ENCODE assay signal across 24 cellular contexts in genomic region chr1:85596531-85596930, GRCh38. TPM values are rescaled to one million over a fixed set of nuclear protein-coding genes. Genes with fewer than 3 reads are reported as not detected.
DNase-seq lines count a peak whose midpoint lies in the region; ATAC-seq and TF ChIP-seq lines count a peak whose summit lies in the region.
"Had no signal": no experiment of that assay in that cellular context is flagged by ENCODE, and none has a peak within 500 bp of the region (broad histone marks: within the 10 kb centered on the region; RNA-seq: fewer than 3 reads in every experiment).

No MANE protein-coding gene starts in this region.

- no peak overlapping the region for H3K23ac ChIP-seq in mesenchymal stem cell (ENCODE audit: low read length in 2 of 2)

- H2BK15ac ChIP-seq in mesenchymal stem cell (ENCODE audit: low read depth, poor library complexity, severe bottlenecking) = no peak overlapping the region

- H3K27me3 ChIP-seq in BLaER1 (no peaks in the 10 kb centered on the region), Panc1 (ENCODE audit: control insufficient read depth, insufficient read depth, low read length) (no peaks in the 10 kb centered on the region), endodermal cell (ENCODE audit: control insufficient read depth, insufficient read depth, low read length, poor library complexity, severe bottlenecking) (no peaks in the 10 kb centered on the region), mesenchymal stem cell (ENCODE audit: control insufficient read depth in 1 of 2, insufficient read depth in 1 of 2, low read length in 2 of 2) (no peaks in the 10 kb centered on the region)

- POLR2A ChIA-PET in Panc1 (lab: Charles Lee) = no interaction called here

- no peak overlapping the region for H2AFZ ChIP-seq in mesenchymal stem cell (ENCODE audit: low read depth, low read length)

- no peak for DNase-seq in Panc1 (ENCODE audit: low read depth, low spot score)
- peak; percentile 3 for DNase-seq in endodermal cell
- DNase-seq in germinal center (ENCODE audit: low spot score) = no peak
- DNase-seq in mesenchymal stem cell = no peak
- DNase-seq: AML-193; C1 segment of cervical spinal cord; CD4-positive, alpha-beta memory T cell; CD4-positive, CD25-positive, alpha-beta regulatory T cell; CD8-positive, alpha-beta memory T cell; COR-L47; DMS 273 treated with DMSO at 0.1 percent for 48 hours; DMS153; DMS53; DMS79; DND-41; EL; GDM1 had no signal

- peaks cover 9% of the 10 kb centered on the region for H3K9me3 Mint-ChIP-seq in endodermal cell

- no peak for ATAC-seq in Panc1
- no peak for ATAC-seq in GM21723 (IDR thresholded peaks at IDR 0.05; ENCODE audit: unreplicated experiment)
- ATAC-seq: A549, GM12878 had no signal

- no peaks in the 10 kb centered on the region for H3K36me3 ChIP-seq in BLaER1
- no peaks in the 10 kb centered on the region for H3K36me3 ChIP-seq in Panc1 (ENCODE audit: control insufficient read depth, insufficient read depth, low read length)
- H3K36me3 ChIP-seq in endodermal cell (ENCODE audit: control insufficient read depth, insufficient read depth, low read length) = no peaks in the 10 kb centered on the region
- no peaks in the 10 kb centered on the region for H3K36me3 ChIP-seq in mesenchymal stem cell (ENCODE audit: control insufficient read depth in 1 of 2, insufficient read depth in 2 of 2, low read depth in 1 of 2, low read length in 2 of 2)

- no TSS peak for BruUV-seq in Panc1 (replicated peaks; lab: Mats Ljungman, UMichigan)

- intact Hi-C loops in Panc1 (cut with micrococcal nuclease; ENCODE audit: unreplicated experiment) = no loop called here

- H3K4me1 Mint-ChIP-seq in endodermal cell = peaks cover 5% of the 10 kb centered on the region
- H3K4me1 Mint-ChIP-seq: B cell; CD14-positive monocyte; CD4-positive, alpha-beta memory T cell; CD4-positive, CD25-positive, alpha-beta regulatory T cell; CD8-positive, alpha-beta memory T cell had no signal

- no peaks in the 10 kb centered on the region for H3K36me3 Mint-ChIP-seq in endodermal cell (ENCODE audit: low read depth)
- H3K36me3 Mint-ChIP-seq: CD14-positive monocyte; CD4-positive, CD25-positive, alpha-beta regulatory T cell had no signal

- H4K8ac ChIP-seq in mesenchymal stem cell (ENCODE audit: low read length) = no peak overlapping the region

- CTCF ChIA-PET in Panc1 (lab: Charles Lee) = no interaction called here

- no peak overlapping the region for H2BK5ac ChIP-seq in mesenchymal stem cell (ENCODE audit: low read depth, low read length, poor library complexity, severe bottlenecking)

- H3K9ac ChIP-seq in BLaER1 (no peak overlapping the region), endodermal cell (ENCODE audit: extremely low read depth, low read length, poor library complexity, severe bottlenecking) (no peak overlapping the region), mesenchymal stem cell (ENCODE audit: low read length) (no peak overlapping the region)

- H3K79me1 ChIP-seq in mesenchymal stem cell (replicated peaks; ENCODE audit: low read length, poor library complexity, severe bottlenecking) = no peaks in the 10 kb centered on the region

- H3K9me3 ChIP-seq in BLaER1 (no peaks in the 10 kb centered on the region; the same call in 1 of the 2 replicates), Panc1 (ENCODE audit: control insufficient read depth, insufficient read depth, low read depth, low read length) (peaks cover 10% of the 10 kb centered on the region; the same call in 1 of the 2 replicates), endodermal cell (ENCODE audit: control insufficient read depth, low read length) (no peaks in the 10 kb centered on the region), mesenchymal stem cell (ENCODE audit: control insufficient read depth, low read length) (peaks cover 3% of the 10 kb centered on the region)
- H3K9me3 ChIP-seq: A549 had no signal

- no peak overlapping the region for H3K27ac ChIP-seq in BLaER1
- H3K27ac ChIP-seq in Panc1 (ENCODE audit: low read length) = peak overlapping the region; percentile 58
- no peak overlapping the region for H3K27ac ChIP-seq in endodermal cell (ENCODE audit: low read depth, low read length)
- no peak overlapping the region for H3K27ac ChIP-seq in mesenchymal stem cell (ENCODE audit: low read length, poor library complexity, severe bottlenecking)
- H3K27ac ChIP-seq: 22Rv1 had no signal

- TF ChIP-seq CTCF in Panc1 (IDR thresholded peaks at IDR 0.05) (no peak), endodermal cell (conservative IDR thresholded peaks at IDR 0.05) (no peak)

- H3K4ac ChIP-seq in mesenchymal stem cell (ENCODE audit: low read depth in 1 of 2, low read length in 2 of 2) = no peak overlapping the region

- H3K4me2 ChIP-seq in BLaER1 (0 out of 2 replicates have a peak overlapping the region, but pooled peaks have one; percentile 1), mesenchymal stem cell (ENCODE audit: low read length, poor library complexity, severe bottlenecking) (no peak overlapping the region)
- H3K4me2 ChIP-seq: A549 had no signal

- H2BK12ac ChIP-seq in mesenchymal stem cell (ENCODE audit: low read length in 2 of 2) = no peak overlapping the region

- no peak overlapping the region for H3K14ac ChIP-seq in mesenchymal stem cell (ENCODE audit: low read length in 2 of 2)

- H2AK5ac ChIP-seq in mesenchymal stem cell (ENCODE audit: low read length, severe bottlenecking) = no peak overlapping the region

- in situ Hi-C loops in Panc1 (cut with HindIII; ENCODE audit: low pct_unique_long_range_greater_than_20kb, low sequenced_read_pairs) = no loop called here

- no peak overlapping the region for H2BK120ac ChIP-seq in mesenchymal stem cell (ENCODE audit: low read depth, low read length)

- H3K4me3 Mint-ChIP-seq in endodermal cell = no peak overlapping the region
- H3K4me3 Mint-ChIP-seq: B cell; CD14-positive monocyte; CD4-positive, alpha-beta memory T cell; CD4-positive, CD25-positive, alpha-beta regulatory T cell; CD8-positive, alpha-beta memory T cell had no signal

- H3K27ac Mint-ChIP-seq in endodermal cell = no peak overlapping the region
- H3K27ac Mint-ChIP-seq: B cell; CD14-positive monocyte; CD4-positive, alpha-beta memory T cell; CD4-positive, CD25-positive, alpha-beta regulatory T cell; CD8-positive, alpha-beta memory T cell had no signal

- H4K20me1 ChIP-seq in BLaER1 = no peaks in the 10 kb centered on the region

- H3K4me1 ChIP-seq in BLaER1 = peaks cover 6% of the 10 kb centered on the region; the same call in 1 of the 2 replicates
- H3K4me1 ChIP-seq in Panc1 (ENCODE audit: control insufficient read depth, insufficient read depth, low read length) = peaks cover 19% of the 10 kb centered on the region
- no peaks in the 10 kb centered on the region for H3K4me1 ChIP-seq in endodermal cell (ENCODE audit: control insufficient read depth, insufficient read depth, low read length)
- peaks cover 5% of the 10 kb centered on the region for H3K4me1 ChIP-seq in mesenchymal stem cell (ENCODE audit: control insufficient read depth, insufficient read depth, low read depth, low read length)
- H3K4me1 ChIP-seq: A549 had no signal

- H3K18ac ChIP-seq in mesenchymal stem cell (ENCODE audit: low read depth in 1 of 2, low read length in 2 of 2) = no peak overlapping the region

- no peak overlapping the region for H4K91ac ChIP-seq in mesenchymal stem cell (ENCODE audit: low read length)

- H3K4me3 ChIP-seq in BLaER1 = no peak overlapping the region
- no peak overlapping the region for H3K4me3 ChIP-seq in Panc1 (ENCODE audit: low read depth in 2 of 2, low read length in 2 of 2)
- no peak overlapping the region for H3K4me3 ChIP-seq in endodermal cell (ENCODE audit: low read length)
- H3K4me3 ChIP-seq in mesenchymal stem cell (ENCODE audit: insufficient read depth in 1 of 2, low read depth in 1 of 2, low read length in 2 of 2) = no peak overlapping the region
- H3K4me3 ChIP-seq: A549, GM12878 had no signal

- 97% methylated on average over 3 of the region's 6 CpGs; no CpG with 5 or more reads in 1 of the 2 experiments for WGBS in endodermal cell (ENCODE audit: insufficient coverage in 1 of 2, insufficient read length in 1 of 2), 2 experiments
- WGBS in mesenchymal stem cell = 98% methylated on average over 4 of the region's 6 CpGs

- no peaks in the 10 kb centered on the region for H3K27me3 Mint-ChIP-seq in endodermal cell (ENCODE audit: insufficient read depth)
- H3K27me3 Mint-ChIP-seq: CD4-positive, alpha-beta memory T cell had no signal

RNA-seq across cellular contexts. Expression of gene CCN1, which starts 16.0 kb away (rescaled TPM):
- total RNA-seq in Panc1 (2021; ENCODE audit: unreplicated experiment) (355 TPM), endodermal cell (10 to 100 TPM; 49.5 to 53.1 TPM)
- polyA plus RNA-seq in Panc1 (2012; ENCODE audit: insufficient read length) = 366 TPM
- polyA plus RNA-seq in endodermal cell (2013, experiment 1 of 2) = 40.4 TPM
- polyA plus RNA-seq in endodermal cell (2013, experiment 2 of 2) = 51.5 TPM
- 408 TPM for polyA plus RNA-seq in mesenchymal stem cell (2013, experiment 1 of 2)
- 395 TPM for polyA plus RNA-seq in mesenchymal stem cell (2013, experiment 2 of 2)
- total RNA-seq: B cell; CD4-positive, alpha-beta memory T cell; CD4-positive, CD25-positive, alpha-beta regulatory T cell had no signal
- polyA plus RNA-seq: CD14-positive monocyte; CD4-positive, alpha-beta memory T cell; CD4-positive, CD25-positive, alpha-beta regulatory T cell; CD8-positive, alpha-beta memory T cell had no signal
